Comparison of ENCODE assay signal across 11 cellular contexts in genomic region chr21:34198232-34199120, GRCh38.
DNase-seq lines count a peak whose midpoint lies in the region; ATAC-seq and FAIRE-seq lines count a peak whose summit lies in the region.
"Had no signal": no experiment of that assay in that cellular context is flagged by ENCODE, and none has a peak within 500 bp of the region (broad histone marks: within the 10 kb centered on the region; RNA-seq: fewer than 3 reads in every experiment).

No MANE protein-coding gene starts in this region.

- peak overlapping the region; percentile 71 for H3K27ac Mint-ChIP-seq in activated naive CD8-positive, alpha-beta T cell treated with anti-CD3 and anti-CD28 coated beads for 36 hours

- no peak for ATAC-seq in HG02798 (IDR thresholded peaks at IDR 0.05; ENCODE audit: poor library complexity, unreplicated experiment)

- peak overlapping the region; percentile 9 to 62 for H3K27ac ChIP-seq in small intestine (ENCODE audit: low read depth in 1 of 2, low read length in 1 of 2)
- no peak overlapping the region for H3K27ac ChIP-seq in effector memory CD4-positive, alpha-beta T cell (ENCODE audit: insufficient read depth, low read length, poor library complexity, severe bottlenecking)

- H3K4me3 ChIP-seq in small intestine (ENCODE audit: low read depth in 1 of 2, low read length in 2 of 2): no peak overlapping the region
- H3K4me3 ChIP-seq in effector memory CD4-positive, alpha-beta T cell (ENCODE audit: insufficient read depth, low read depth, low read length, poor library complexity, severe bottlenecking): no peak overlapping the region
- H3K4me3 ChIP-seq: transverse colon had no signal

- peaks cover 43% of the 10 kb centered on the region for H3K4me1 Mint-ChIP-seq in activated naive CD8-positive, alpha-beta T cell treated with anti-CD3 and anti-CD28 coated beads for 36 hours

- H3K9me3 Mint-ChIP-seq in activated naive CD8-positive, alpha-beta T cell treated with anti-CD3 and anti-CD28 coated beads for 36 hours: peaks cover 2% of the 10 kb centered on the region

- H3K27me3 ChIP-seq in small intestine (ENCODE audit: control insufficient read depth in 2 of 2, insufficient read depth in 2 of 2, low read length in 2 of 2): no peaks in the 10 kb centered on the region
- no peaks in the 10 kb centered on the region for H3K27me3 ChIP-seq in effector memory CD4-positive, alpha-beta T cell (replicated peaks; ENCODE audit: control insufficient read depth, insufficient read depth, low read length, poor library complexity, severe bottlenecking)
- H3K27me3 ChIP-seq: transverse colon had no signal

- H3K4me3 Mint-ChIP-seq in activated naive CD8-positive, alpha-beta T cell treated with anti-CD3 and anti-CD28 coated beads for 36 hours: peak overlapping the region; percentile 12
- H3K4me3 Mint-ChIP-seq: IgD-negative memory B cell had no signal

- no peaks in the 10 kb centered on the region for H3K4me1 ChIP-seq in small intestine (ENCODE audit: control insufficient read depth in 2 of 2, insufficient read depth in 1 of 2, low read depth in 1 of 2, low read length in 1 of 2)
- H3K4me1 ChIP-seq in effector memory CD4-positive, alpha-beta T cell (ENCODE audit: control insufficient read depth, insufficient read depth, low read length, poor library complexity, severe bottlenecking): peaks cover 22% of the 10 kb centered on the region

- peak; percentile 42 for DNase-seq in NK-92 treated with Interleukin-12 subunit alpha and Interleukin-12 subunit beta, amount 100 ng/mL, for 24 hours (lab: John Stamatoyannopoulos, UW)
- DNase-seq in NK-92 (lab: John Stamatoyannopoulos, UW; ENCODE audit: unreplicated experiment): no peak
- DNase-seq in NOMO-1 treated with dmso at 0.1 percent for 144 hours (lab: John Stamatoyannopoulos, UW; ENCODE audit: unreplicated experiment): peak; percentile 26
- DNase-seq in activated naive CD8-positive, alpha-beta T cell treated with anti-CD3 and anti-CD28 coated beads for 36 hours: peak; percentile 28
- peak; percentile 37 for DNase-seq in small intestine
- DNase-seq in ureter (ENCODE audit: low spot score): no peak
- DNase-seq in effector memory CD4-positive, alpha-beta T cell: no peak
- DNase-seq: NCI-H510A treated with DMSO at 0.1 percent for 48 hours, transverse colon had no signal

- no peaks in the 10 kb centered on the region for H3K36me3 ChIP-seq in small intestine (ENCODE audit: control insufficient read depth in 2 of 2, insufficient read depth in 2 of 2, low read length in 2 of 2)
- H3K36me3 ChIP-seq in effector memory CD4-positive, alpha-beta T cell (ENCODE audit: control insufficient read depth, insufficient read depth, low read length): no peaks in the 10 kb centered on the region
- H3K36me3 ChIP-seq: transverse colon had no signal

- 73 to 79% (median 77%) methylated on average over 16 of the region's 16 CpGs for WGBS in small intestine, 3 donors

- no peak for FAIRE-seq in small intestine (lab: Jason Lieb, UNC)

- H3K36me3 Mint-ChIP-seq in activated naive CD8-positive, alpha-beta T cell treated with anti-CD3 and anti-CD28 coated beads for 36 hours: peaks cover 5% of the 10 kb centered on the region

- H3K27me3 Mint-ChIP-seq in activated naive CD8-positive, alpha-beta T cell treated with anti-CD3 and anti-CD28 coated beads for 36 hours: no peaks in the 10 kb centered on the region

- no peaks in the 10 kb centered on the region for H3K9me3 ChIP-seq in small intestine (ENCODE audit: control insufficient read depth, low read depth)
- no peaks in the 10 kb centered on the region for H3K9me3 ChIP-seq in effector memory CD4-positive, alpha-beta T cell (ENCODE audit: control insufficient read depth, low read length)
- H3K9me3 ChIP-seq: transverse colon had no signal

Comparison
In these comparisons a context has a peak if more than half of its experiments do, and no peak if none do; other contexts are left out.
1. DNase-seq: peak in NK-92 treated with Interleukin-12 subunit alpha and Interleukin-12 subunit beta, amount 100 ng/mL, for 24 hours (single experiment), NOMO-1 treated with dmso at 0.1 percent for 144 hours (single experiment), activated naive CD8-positive, alpha-beta T cell treated with anti-CD3 and anti-CD28 coated beads for 36 hours (single experiment) and small intestine (single experiment); none in NK-92 (single experiment), ureter (single experiment) and effector memory CD4-positive, alpha-beta T cell (0 of 3).